1 cellular context compared by ENCODE assay signal in the genomic region with DNA sequence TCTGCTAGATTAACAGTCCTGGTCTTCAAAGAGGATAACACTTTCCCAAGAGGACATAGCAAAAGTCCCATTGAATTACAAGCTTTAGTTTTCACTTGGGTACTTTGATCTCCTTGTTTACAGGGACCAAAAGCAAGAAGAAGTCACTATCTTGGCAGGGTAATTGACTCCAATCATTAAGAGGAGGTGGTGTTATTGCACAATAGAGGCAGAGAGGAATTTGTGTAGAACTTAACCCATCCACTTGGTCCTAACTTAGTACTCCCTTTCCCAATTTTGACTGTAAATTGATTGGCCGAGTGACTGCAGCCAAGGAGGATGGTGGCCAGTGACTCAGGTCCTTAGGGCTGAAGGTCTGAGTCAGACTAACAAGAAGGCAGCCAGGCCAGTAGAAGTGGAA.
TF ChIP-seq lines count a peak whose summit lies in the region.

No MANE protein-coding gene starts in this region.

TF ChIP-seq in K562, 482 proteins besides CTCF, POLR2A, EP300 and RAD21:
- TF ChIP-seq OTX1 (CRISPR knock-in tag; IDR thresholded peaks at IDR 0.05) (no peak), CEBPG (CRISPR knock-in tag; IDR thresholded peaks at IDR 0.05) (no peak), CEBPG (tag; conservative IDR thresholded peaks at IDR 0.05 in 1 of 2, IDR thresholded peaks at IDR 0.05 in 1 of 2) (peak; percentile 33 to 56; a peak in 3 of 4 replicates), CEBPB (tag; IDR thresholded peaks at IDR 0.05) (peak; percentile 65), GTF3C2 (IDR thresholded peaks at IDR 0.05; ENCODE audit: borderline replicate concordance, extremely low read depth, insufficient read length) (no peak)
- TF ChIP-seq, protein P1, sequence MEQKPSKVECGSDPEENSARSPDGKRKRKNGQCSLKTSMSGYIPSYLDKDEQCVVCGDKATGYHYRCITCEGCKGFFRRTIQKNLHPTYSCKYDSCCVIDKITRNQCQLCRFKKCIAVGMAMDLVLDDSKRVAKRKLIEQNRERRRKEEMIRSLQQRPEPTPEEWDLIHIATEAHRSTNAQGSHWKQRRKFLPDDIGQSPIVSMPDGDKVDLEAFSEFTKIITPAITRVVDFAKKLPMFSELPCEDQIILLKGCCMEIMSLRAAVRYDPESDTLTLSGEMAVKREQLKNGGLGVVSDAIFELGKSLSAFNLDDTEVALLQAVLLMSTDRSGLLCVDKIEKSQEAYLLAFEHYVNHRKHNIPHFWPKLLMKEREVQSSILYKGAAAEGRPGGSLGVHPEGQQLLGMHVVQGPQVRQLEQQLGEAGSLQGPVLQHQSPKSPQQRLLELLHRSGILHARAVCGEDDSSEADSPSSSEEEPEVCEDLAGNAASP (IDR thresholded peaks at IDR 0.05), result no peak
